Comparison of ENCODE assay signal across 1 cellular context in the genomic region with DNA sequence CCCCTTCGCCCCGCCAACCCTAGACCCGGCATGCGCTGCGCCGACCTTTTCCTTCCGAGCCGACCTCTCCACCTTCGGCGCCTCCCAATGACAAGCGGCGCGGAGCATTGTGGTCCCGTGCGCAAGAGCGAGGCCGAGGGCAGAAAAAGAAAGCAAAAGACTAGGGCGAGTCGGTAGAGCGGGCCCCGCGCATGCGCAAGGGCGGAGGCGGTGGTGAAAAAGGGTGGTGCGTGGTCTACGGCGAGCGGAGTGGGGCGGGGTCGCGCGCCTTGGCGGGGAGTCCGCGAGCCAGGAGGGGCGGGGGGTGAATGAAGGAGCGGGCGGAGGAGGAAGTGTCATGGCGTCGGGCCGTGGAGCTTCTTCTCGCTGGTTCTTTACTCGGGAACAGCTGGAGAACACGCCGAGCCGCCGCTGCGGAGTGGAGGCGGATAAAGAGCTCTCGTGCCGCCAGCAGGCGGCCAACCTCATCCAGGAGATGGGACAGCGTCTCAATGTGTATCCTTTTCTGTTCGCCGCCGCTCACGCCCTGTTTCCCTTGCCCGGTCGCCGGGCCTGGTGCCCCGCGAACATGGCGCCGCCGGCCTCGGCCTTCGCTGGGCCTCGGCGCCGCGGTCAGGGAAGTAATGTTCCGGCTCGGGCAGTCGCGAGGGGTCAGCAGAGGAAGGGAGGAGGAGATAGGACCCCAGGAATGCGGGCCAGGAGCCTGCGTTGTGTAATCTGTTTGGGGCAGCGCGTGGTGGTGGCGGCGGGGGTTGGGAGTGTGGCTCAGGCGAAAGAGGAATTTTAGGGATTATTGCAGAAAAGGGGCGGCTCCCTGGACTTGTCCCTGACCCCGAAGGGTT.
TF ChIP-seq lines count a peak whose summit lies in the region.

Gene CCNT2 (plus strand): TSS at position 305 of the 842 bp plus-strand sequence. CDS start 33 bp downstream, at position 338.

TF ChIP-seq in HEK293, 187 proteins besides CTCF, POLR2A, EP300 and RAD21 (continued from another document and continues in another):
- TF ChIP-seq ZFP69B (tag by site-specific recombination; IDR thresholded peaks at IDR 0.05) (no peak), TRIM28 (IDR thresholded peaks at IDR 0.05; ENCODE audit: borderline replicate concordance, low read length) (no peak), KLF7 (tag by site-specific recombination; IDR thresholded peaks at IDR 0.05; ENCODE audit: borderline replicate concordance) (peak; percentile 92), ZNF677 (tag by site-specific recombination; IDR thresholded peaks at IDR 0.05) (no peak), ZNF10 (tag by site-specific recombination; IDR thresholded peaks at IDR 0.05) (no peak), ZNF660 (tag by site-specific recombination; IDR thresholded peaks at IDR 0.05) (no peak), ZEB2 (tag by site-specific recombination; IDR thresholded peaks at IDR 0.05) (peak; percentile 65; the same call in 1 of the 2 replicates), ZBTB17 (tag by site-specific recombination; IDR thresholded peaks at IDR 0.05) (no peak), ZNF398 (tag by site-specific recombination; IDR thresholded peaks at IDR 0.05) (peak; percentile 26), KLF9 (tag by site-specific recombination; IDR thresholded peaks at IDR 0.05; ENCODE audit: low read depth) (peak; percentile 98), ZNF76 (tag by site-specific recombination; IDR thresholded peaks at IDR 0.05; ENCODE audit: borderline replicate concordance, low read depth) (peak; percentile 92), HOXC10 (CRISPR knock-in tag; IDR thresholded peaks at IDR 0.05) (no peak), MEIS1 (CRISPR knock-in tag; IDR thresholded peaks at IDR 0.05; ENCODE audit: borderline replicate concordance) (no peak), ZNF560 (tag by site-specific recombination; IDR thresholded peaks at IDR 0.05; ENCODE audit: borderline replicate concordance) (no peak), ZNF221 (tag by site-specific recombination; IDR thresholded peaks at IDR 0.05; ENCODE audit: borderline replicate concordance) (no peak), ZNF639 (tag by site-specific recombination; IDR thresholded peaks at IDR 0.05) (no peak), ZNF785 (tag by site-specific recombination; IDR thresholded peaks at IDR 0.05) (no peak), ZNF223 (tag by site-specific recombination; IDR thresholded peaks at IDR 0.05) (no peak), ZNF544 (tag by site-specific recombination; IDR thresholded peaks at IDR 0.05) (no peak), GFI1B (tag by site-specific recombination; IDR thresholded peaks at IDR 0.05) (no peak), ZBTB48 (tag by site-specific recombination; IDR thresholded peaks at IDR 0.05) (peak; percentile 92), ZNF274 (IDR thresholded peaks at IDR 0.05; ENCODE audit: low read length) (no peak), ZNF274 (tag by site-specific recombination; IDR thresholded peaks at IDR 0.05; ENCODE audit: borderline replicate concordance) (no peak), ZNF624 (tag by site-specific recombination; IDR thresholded peaks at IDR 0.05) (no peak), ZNF664 (tag by site-specific recombination; IDR thresholded peaks at IDR 0.05) (no peak), ZNF202 (tag by site-specific recombination; IDR thresholded peaks at IDR 0.05; ENCODE audit: borderline replicate concordance) (no peak), ZNF146 (tag by site-specific recombination; IDR thresholded peaks at IDR 0.05) (no peak), ZNF791 (tag by site-specific recombination; IDR thresholded peaks at IDR 0.05) (no peak), ZNF585B (tag by site-specific recombination; IDR thresholded peaks at IDR 0.05) (no peak), SALL2 (tag by site-specific recombination; IDR thresholded peaks at IDR 0.05; ENCODE audit: borderline replicate concordance) (no peak), ZNF501 (tag by site-specific recombination; IDR thresholded peaks at IDR 0.05) (peak; percentile 81; the same call in 1 of the 2 replicates), ZNF174 (tag by site-specific recombination; IDR thresholded peaks at IDR 0.05) (no peak), SCRT1 (tag by site-specific recombination; IDR thresholded peaks at IDR 0.05; ENCODE audit: borderline replicate concordance) (no peak), ZNF548 (tag by site-specific recombination; IDR thresholded peaks at IDR 0.05) (no peak), KLF17 (tag by site-specific recombination; IDR thresholded peaks at IDR 0.05) (no peak; the same call in 1 of the 2 replicates)
- TF ChIP-seq, protein P1, sequence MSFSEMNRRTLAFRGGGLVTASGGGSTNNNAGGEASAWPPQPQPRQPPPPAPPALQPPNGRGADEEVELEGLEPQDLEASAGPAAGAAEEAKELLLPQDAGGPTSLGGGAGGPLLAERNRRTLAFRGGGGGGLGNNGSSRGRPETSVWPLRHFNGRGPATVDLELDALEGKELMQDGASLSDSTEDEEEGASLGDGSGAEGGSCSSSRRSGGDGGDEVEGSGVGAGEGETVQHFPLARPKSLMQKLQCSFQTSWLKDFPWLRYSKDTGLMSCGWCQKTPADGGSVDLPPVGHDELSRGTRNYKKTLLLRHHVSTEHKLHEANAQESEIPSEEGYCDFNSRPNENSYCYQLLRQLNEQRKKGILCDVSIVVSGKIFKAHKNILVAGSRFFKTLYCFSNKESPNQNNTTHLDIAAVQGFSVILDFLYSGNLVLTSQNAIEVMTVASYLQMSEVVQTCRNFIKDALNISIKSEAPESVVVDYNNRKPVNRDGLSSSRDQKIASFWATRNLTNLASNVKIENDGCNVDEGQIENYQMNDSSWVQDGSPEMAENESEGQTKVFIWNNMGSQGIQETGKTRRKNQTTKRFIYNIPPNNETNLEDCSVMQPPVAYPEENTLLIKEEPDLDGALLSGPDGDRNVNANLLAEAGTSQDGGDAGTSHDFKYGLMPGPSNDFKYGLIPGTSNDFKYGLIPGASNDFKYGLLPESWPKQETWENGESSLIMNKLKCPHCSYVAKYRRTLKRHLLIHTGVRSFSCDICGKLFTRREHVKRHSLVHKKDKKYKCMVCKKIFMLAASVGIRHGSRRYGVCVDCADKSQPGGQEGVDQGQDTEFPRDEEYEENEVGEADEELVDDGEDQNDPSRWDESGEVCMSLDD (tag by site-specific recombination; IDR thresholded peaks at IDR 0.05), result 0 out of 2 replicates have a peak, but pooled peaks have one; percentile 28
- TF ChIP-seq, protein P2, sequence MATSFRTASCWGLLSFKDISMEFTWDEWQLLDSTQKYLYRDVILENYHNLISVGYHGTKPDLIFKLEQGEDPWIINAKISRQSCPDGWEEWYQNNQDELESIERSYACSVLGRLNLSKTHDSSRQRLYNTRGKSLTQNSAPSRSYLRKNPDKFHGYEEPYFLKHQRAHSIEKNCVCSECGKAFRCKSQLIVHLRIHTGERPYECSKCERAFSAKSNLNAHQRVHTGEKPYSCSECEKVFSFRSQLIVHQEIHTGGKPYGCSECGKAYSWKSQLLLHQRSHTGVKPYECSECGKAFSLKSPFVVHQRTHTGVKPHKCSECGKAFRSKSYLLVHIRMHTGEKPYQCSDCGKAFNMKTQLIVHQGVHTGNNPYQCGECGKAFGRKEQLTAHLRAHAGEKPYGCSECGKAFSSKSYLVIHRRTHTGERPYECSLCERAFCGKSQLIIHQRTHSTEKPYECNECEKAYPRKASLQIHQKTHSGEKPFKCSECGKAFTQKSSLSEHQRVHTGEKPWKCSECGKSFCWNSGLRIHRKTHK (tag by site-specific recombination; IDR thresholded peaks at IDR 0.05), result no peak
- TF ChIP-seq, protein P3, sequence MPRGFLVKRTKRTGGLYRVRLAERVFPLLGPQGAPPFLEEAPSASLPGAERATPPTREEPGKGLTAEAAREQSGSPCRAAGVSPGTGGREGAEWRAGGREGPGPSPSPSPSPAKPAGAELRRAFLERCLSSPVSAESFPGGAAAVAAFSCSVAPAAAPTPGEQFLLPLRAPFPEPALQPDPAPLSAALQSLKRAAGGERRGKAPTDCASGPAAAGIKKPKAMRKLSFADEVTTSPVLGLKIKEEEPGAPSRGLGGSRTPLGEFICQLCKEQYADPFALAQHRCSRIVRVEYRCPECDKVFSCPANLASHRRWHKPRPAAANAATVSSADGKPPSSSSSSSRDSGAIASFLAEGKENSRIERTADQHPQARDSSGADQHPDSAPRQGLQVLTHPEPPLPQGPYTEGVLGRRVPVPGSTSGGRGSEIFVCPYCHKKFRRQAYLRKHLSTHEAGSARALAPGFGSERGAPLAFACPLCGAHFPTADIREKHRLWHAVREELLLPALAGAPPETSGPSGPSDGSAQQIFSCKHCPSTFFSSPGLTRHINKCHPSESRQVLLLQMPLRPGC (tag by site-specific recombination; IDR thresholded peaks at IDR 0.05), result 0 out of 2 replicates have a peak, but pooled peaks have one; percentile 7
- TF ChIP-seq, protein P4, sequence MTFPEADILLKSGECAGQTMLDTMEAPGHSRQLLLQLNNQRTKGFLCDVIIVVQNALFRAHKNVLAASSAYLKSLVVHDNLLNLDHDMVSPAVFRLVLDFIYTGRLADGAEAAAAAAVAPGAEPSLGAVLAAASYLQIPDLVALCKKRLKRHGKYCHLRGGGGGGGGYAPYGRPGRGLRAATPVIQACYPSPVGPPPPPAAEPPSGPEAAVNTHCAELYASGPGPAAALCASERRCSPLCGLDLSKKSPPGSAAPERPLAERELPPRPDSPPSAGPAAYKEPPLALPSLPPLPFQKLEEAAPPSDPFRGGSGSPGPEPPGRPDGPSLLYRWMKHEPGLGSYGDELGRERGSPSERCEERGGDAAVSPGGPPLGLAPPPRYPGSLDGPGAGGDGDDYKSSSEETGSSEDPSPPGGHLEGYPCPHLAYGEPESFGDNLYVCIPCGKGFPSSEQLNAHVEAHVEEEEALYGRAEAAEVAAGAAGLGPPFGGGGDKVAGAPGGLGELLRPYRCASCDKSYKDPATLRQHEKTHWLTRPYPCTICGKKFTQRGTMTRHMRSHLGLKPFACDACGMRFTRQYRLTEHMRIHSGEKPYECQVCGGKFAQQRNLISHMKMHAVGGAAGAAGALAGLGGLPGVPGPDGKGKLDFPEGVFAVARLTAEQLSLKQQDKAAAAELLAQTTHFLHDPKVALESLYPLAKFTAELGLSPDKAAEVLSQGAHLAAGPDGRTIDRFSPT (tag by site-specific recombination; IDR thresholded peaks at IDR 0.05), result no peak
- TF ChIP-seq, protein P5, sequence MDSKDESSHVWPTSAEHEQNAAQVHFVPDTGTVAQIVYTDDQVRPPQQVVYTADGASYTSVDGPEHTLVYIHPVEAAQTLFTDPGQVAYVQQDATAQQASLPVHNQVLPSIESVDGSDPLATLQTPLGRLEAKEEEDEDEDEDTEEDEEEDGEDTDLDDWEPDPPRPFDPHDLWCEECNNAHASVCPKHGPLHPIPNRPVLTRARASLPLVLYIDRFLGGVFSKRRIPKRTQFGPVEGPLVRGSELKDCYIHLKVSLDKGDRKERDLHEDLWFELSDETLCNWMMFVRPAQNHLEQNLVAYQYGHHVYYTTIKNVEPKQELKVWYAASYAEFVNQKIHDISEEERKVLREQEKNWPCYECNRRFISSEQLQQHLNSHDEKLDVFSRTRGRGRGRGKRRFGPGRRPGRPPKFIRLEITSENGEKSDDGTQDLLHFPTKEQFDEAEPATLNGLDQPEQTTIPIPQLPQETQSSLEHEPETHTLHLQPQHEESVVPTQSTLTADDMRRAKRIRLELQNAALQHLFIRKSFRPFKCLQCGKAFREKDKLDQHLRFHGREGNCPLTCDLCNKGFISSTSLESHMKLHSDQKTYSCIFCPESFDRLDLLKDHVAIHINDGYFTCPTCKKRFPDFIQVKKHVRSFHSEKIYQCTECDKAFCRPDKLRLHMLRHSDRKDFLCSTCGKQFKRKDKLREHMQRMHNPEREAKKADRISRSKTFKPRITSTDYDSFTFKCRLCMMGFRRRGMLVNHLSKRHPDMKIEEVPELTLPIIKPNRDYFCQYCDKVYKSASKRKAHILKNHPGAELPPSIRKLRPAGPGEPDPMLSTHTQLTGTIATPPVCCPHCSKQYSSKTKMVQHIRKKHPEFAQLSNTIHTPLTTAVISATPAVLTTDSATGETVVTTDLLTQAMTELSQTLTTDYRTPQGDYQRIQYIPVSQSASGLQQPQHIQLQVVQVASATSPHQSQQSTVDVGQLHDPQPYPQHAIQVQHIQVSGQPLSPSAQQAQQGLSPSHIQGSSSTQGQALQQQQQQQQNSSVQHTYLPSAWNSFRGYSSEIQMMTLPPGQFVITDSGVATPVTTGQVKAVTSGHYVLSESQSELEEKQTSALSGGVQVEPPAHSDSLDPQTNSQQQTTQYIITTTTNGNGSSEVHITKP (tag by site-specific recombination; IDR thresholded peaks at IDR 0.05), result no peak
